29 cellular contexts compared by ENCODE assay signal in genomic region chr20:10823585-10823984, GRCh38.
"Had no signal": no experiment of that assay in that cellular context is flagged by ENCODE, and none has a peak within 500 bp of the region (broad histone marks: within the 10 kb centered on the region; RNA-seq: fewer than 3 reads in every experiment).

No MANE protein-coding gene starts in this region.

- H3K4me1 Mint-ChIP-seq: memory B cell; natural killer cell; nephron progenitor cell; neural progenitor cell; stimulated activated naive B cell treated with anti-CD40 and anti-IgM and Interleukin-4, amounts not matched to agents 10 μg/mL and 1 μg/mL and 100 μg/mL, for 72 hours had no signal

- H3K4me3 ChIP-seq: heart right ventricle, hepatocyte, left ventricle myocardium inferior, lung, neural progenitor cell, ovary, skin epidermis, suprapubic skin, thoracic aorta, tibial nerve, uterus had no signal

- H3K4me3 Mint-ChIP-seq: memory B cell; natural killer cell; nephron progenitor cell; neural progenitor cell; stimulated activated naive B cell treated with anti-CD40 and anti-IgM and Interleukin-4, amounts not matched to agents 10 μg/mL and 1 μg/mL and 100 μg/mL, for 72 hours; type B pancreatic cell had no signal

- H3K36me3 Mint-ChIP-seq: memory B cell; natural killer cell; neural progenitor cell; stimulated activated naive B cell treated with anti-CD40 and anti-IgM and Interleukin-4, amounts not matched to agents 10 μg/mL and 1 μg/mL and 100 μg/mL, for 72 hours; type B pancreatic cell had no signal

- H3K27me3 Mint-ChIP-seq: memory B cell; progenitor cell of endocrine pancreas; stimulated activated naive B cell treated with anti-CD40 and anti-IgM and Interleukin-4, amounts not matched to agents 10 μg/mL and 1 μg/mL and 100 μg/mL, for 72 hours had no signal

- H2AFZ ChIP-seq: hepatocyte, neural progenitor cell had no signal

- H3K4me2 ChIP-seq: hepatocyte, neural progenitor cell had no signal

- DNase-seq: heart right ventricle; kidney glomerular epithelial cell; left cardiac atrium; left ventricle myocardium inferior; natural killer cell; nephron progenitor cell; occipital lobe; ovary; retina; right cardiac atrium; stimulated activated CD4-positive, alpha-beta T cell treated with anti-CD3 and anti-CD28 coated beads, Interleukin-12 subunit alpha, Interleukin-12 subunit beta, amount 100 ng/mL, for 4 hours; stimulated activated CD4-positive, alpha-beta T cell treated with anti-CD3 and anti-CD28 coated beads, Interleukin-15, amount 100 ng/mL, for 24 hours; stimulated activated CD4-positive, alpha-beta T cell treated with anti-CD3 and anti-CD28 coated beads, Interleukin-2, amount 100 ng/mL, for 24 hours; stimulated activated CD4-positive, alpha-beta T cell treated with anti-CD3 and anti-CD28 coated beads, Interleukin-4, amount 100 ng/mL, for 1 hour; stimulated activated naive B cell treated with anti-CD40 and anti-IgM and Interleukin-4, amounts not matched to agents 10 μg/mL and 1 μg/mL and 100 μg/mL, for 72 hours; stimulated activated naive CD8-positive, alpha-beta T cell treated with anti-CD3 and anti-CD28 coated beads, Interleukin-15, Interleukin-2, amounts not matched to agents 100 U/mL and 50 U/mL, for 24 hours; uterus had no signal

- H3K27me3 ChIP-seq: heart right ventricle, hepatocyte, neural progenitor cell, neutrophil, ovary, suprapubic skin, tibial nerve, uterus had no signal

- H3K9ac ChIP-seq: neural progenitor cell had no signal

- H3K36me3 ChIP-seq: heart right ventricle, left ventricle myocardium inferior, neural progenitor cell, neutrophil, ovary, suprapubic skin, thoracic aorta, tibial nerve, uterus had no signal

- H3K27ac ChIP-seq: heart right ventricle, hepatocyte, left ventricle myocardium inferior, neural progenitor cell, neutrophil, ovary, skin epidermis, suprapubic skin, thoracic aorta, tibial nerve, uterus had no signal

- H3K4me1 ChIP-seq: heart right ventricle, left ventricle myocardium inferior, neural progenitor cell, suprapubic skin, tibial nerve, uterus had no signal

- H3K27ac Mint-ChIP-seq: memory B cell; natural killer cell; nephron progenitor cell; neural progenitor cell; progenitor cell of endocrine pancreas; stimulated activated naive B cell treated with anti-CD40 and anti-IgM and Interleukin-4, amounts not matched to agents 10 μg/mL and 1 μg/mL and 100 μg/mL, for 72 hours; type B pancreatic cell had no signal

- H3K9me3 ChIP-seq: neutrophil, ovary, suprapubic skin, thoracic aorta, tibial nerve, uterus had no signal

- ATAC-seq: heart right ventricle; left cardiac atrium; natural killer cell; right cardiac atrium; sciatic nerve; stimulated activated naive B cell treated with anti-CD40 and anti-IgM and Interleukin-4, amounts not matched to agents 10 μg/mL and 1 μg/mL and 100 μg/mL, for 72 hours; stimulated activated naive CD8-positive, alpha-beta T cell treated with anti-CD3 and anti-CD28 coated beads, Interleukin-15, Interleukin-2, amounts not matched to agents 100 U/mL and 50 U/mL, for 24 hours had no signal

- H3K79me2 ChIP-seq: hepatocyte had no signal
